In the genomic region with DNA sequence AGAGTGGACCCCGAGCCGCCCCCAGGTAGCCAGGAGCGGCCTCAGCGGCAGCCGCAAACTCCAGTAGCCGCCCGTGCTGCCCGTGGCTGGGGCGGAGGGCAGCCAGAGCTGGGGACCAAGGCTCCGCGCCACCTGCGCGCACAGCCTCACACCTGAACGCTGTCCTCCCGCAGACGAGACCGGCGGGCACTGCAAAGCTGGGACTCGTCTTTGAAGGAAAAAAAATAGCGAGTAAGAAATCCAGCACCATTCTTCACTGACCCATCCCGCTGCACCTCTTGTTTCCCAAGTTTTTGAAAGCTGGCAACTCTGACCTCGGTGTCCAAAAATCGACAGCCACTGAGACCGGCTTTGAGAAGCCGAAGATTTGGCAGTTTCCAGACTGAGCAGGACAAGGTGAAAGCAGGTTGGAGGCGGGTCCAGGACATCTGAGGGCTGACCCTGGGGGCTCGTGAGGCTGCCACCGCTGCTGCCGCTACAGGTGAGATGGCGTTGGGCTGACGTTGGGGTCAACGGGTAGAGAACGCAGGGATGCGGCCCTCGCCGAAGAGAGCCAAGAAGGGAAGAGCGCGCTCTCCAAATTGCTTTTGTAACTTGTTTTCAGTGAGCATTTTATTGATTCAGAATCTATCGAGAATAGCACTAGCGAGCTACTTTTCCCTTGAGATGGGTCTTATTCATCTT, we compare ENCODE assay signal across 8 cellular contexts. TPM values are rescaled to one million over a fixed set of nuclear protein-coding genes. Genes with fewer than 3 reads are reported as not detected.
DNase-seq lines count a peak whose midpoint lies in the region; ATAC-seq and TF ChIP-seq lines count a peak whose summit lies in the region.

No MANE protein-coding gene starts in this region.

- peaks cover 57% of the 10 kb centered on the region for H3K4me1 ChIP-seq in KMS-11 (ENCODE audit: low read depth, poor library complexity, severe bottlenecking)

- no peaks in the 10 kb centered on the region for H4K20me1 ChIP-seq in KMS-11 (ENCODE audit: insufficient read depth)

- H3K9ac ChIP-seq in KMS-11: peak overlapping the region; percentile 14; the same call in 1 of the 2 replicates

- H3K4me3 Mint-ChIP-seq in activated naive CD8-positive, alpha-beta T cell treated with anti-CD3 and anti-CD28 coated beads, Interleukin-2, amount 50 U/mL, for 24 hours: peak overlapping the region; percentile 88
- H3K4me3 Mint-ChIP-seq in immature natural killer cell: peak overlapping the region; percentile 93 to 100 (median 98)

- peaks cover 43% of the 10 kb centered on the region for H3K36me3 Mint-ChIP-seq in activated naive CD8-positive, alpha-beta T cell treated with anti-CD3 and anti-CD28 coated beads, Interleukin-2, amount 50 U/mL, for 24 hours (ENCODE audit: low read depth)
- H3K36me3 Mint-ChIP-seq in immature natural killer cell: peaks cover 39 to 46% (median 42%) of the 10 kb centered on the region in 3 donors

- peak overlapping the region; percentile 80 for H3K27ac ChIP-seq in KMS-11

- H3K36me3 ChIP-seq in KMS-11 (ENCODE audit: insufficient read depth): no peaks in the 10 kb centered on the region

- DNase-seq in D341Med (ENCODE audit: low spot score) (peak; percentile 30), immature natural killer cell (peak in 2 of 3 donors; percentile 38 to 44), NCI-H82 (lab: John Stamatoyannopoulos, UW) (no peak), DMS79 (lab: John Stamatoyannopoulos, UW) (no peak)
- DNase-seq in activated naive CD8-positive, alpha-beta T cell treated with anti-CD3 and anti-CD28 coated beads, Interleukin-2, amount 50 U/mL, for 24 hours: peak; percentile 37
- DNase-seq in stimulated activated CD4-positive, alpha-beta T cell treated with anti-CD3 and anti-CD28 coated beads, Interleukin-4, amount 100 ng/mL, for 1 hour: peak; percentile 38

- no peak overlapping the region for H3K4me3 ChIP-seq in KMS-11 (IDR thresholded peaks at IDR 0.05; ENCODE audit: insufficient read depth, low read depth, low read length)

- no peaks in the 10 kb centered on the region for H3K9me3 Mint-ChIP-seq in activated naive CD8-positive, alpha-beta T cell treated with anti-CD3 and anti-CD28 coated beads, Interleukin-2, amount 50 U/mL, for 24 hours
- H3K9me3 Mint-ChIP-seq in immature natural killer cell: no peaks in the 10 kb centered on the region

- ATAC-seq in GM21528 (IDR thresholded peaks at IDR 0.05; ENCODE audit: low FRiP score, unreplicated experiment): peak; percentile 46
- peak; percentile 0 for ATAC-seq in activated naive CD8-positive, alpha-beta T cell treated with anti-CD3 and anti-CD28 coated beads, Interleukin-2, amount 50 U/mL, for 24 hours

- H3K4me2 ChIP-seq in KMS-11: peak overlapping the region; percentile 83

- peak overlapping the region; percentile 83 for H2AFZ ChIP-seq in KMS-11 (ENCODE audit: low read depth)

- H3K27me3 ChIP-seq in KMS-11 (ENCODE audit: insufficient read depth, low read depth): no peaks in the 10 kb centered on the region

- H3K4me1 Mint-ChIP-seq in activated naive CD8-positive, alpha-beta T cell treated with anti-CD3 and anti-CD28 coated beads, Interleukin-2, amount 50 U/mL, for 24 hours: peaks cover 56% of the 10 kb centered on the region
- H3K4me1 Mint-ChIP-seq in immature natural killer cell: peaks cover 59 to 68% of the 10 kb centered on the region in 2 donors

- peak overlapping the region; percentile 98 for H3K27ac Mint-ChIP-seq in activated naive CD8-positive, alpha-beta T cell treated with anti-CD3 and anti-CD28 coated beads, Interleukin-2, amount 50 U/mL, for 24 hours
- H3K27ac Mint-ChIP-seq in immature natural killer cell: peak overlapping the region; percentile 92 to 98 (median 97)

- no peak for TF ChIP-seq CTCF in KMS-11 (conservative IDR thresholded peaks at IDR 0.05; ENCODE audit: low read depth, low read length)

- peaks cover 51% of the 10 kb centered on the region for H3K79me2 ChIP-seq in KMS-11 (ENCODE audit: insufficient read depth, low read depth)

- H3K27me3 Mint-ChIP-seq in activated naive CD8-positive, alpha-beta T cell treated with anti-CD3 and anti-CD28 coated beads, Interleukin-2, amount 50 U/mL, for 24 hours: no peaks in the 10 kb centered on the region
- peaks cover 17 to 37% (median 24%) of the 10 kb centered on the region in 3 donors for H3K27me3 Mint-ChIP-seq in immature natural killer cell (ENCODE audit: low read depth in 3 of 3)

RNA-seq across cellular contexts. Expression of a gene that starts 0.4 kb away (rescaled TPM):
- polyA plus RNA-seq in immature natural killer cell: 100 to 1,000 TPM in 1 of 3 donors, 10 to 100 TPM in 2; 43.5 to 111 (median 70.3) TPM

Comparison
In these comparisons a context has a peak if more than half of its experiments do, and no peak if none do; other contexts are left out.
1. DNase-seq: peak in D341Med (single experiment), activated naive CD8-positive, alpha-beta T cell treated with anti-CD3 and anti-CD28 coated beads, Interleukin-2, amount 50 U/mL, for 24 hours (single experiment), immature natural killer cell (2 of 3) and stimulated activated CD4-positive, alpha-beta T cell treated with anti-CD3 and anti-CD28 coated beads, Interleukin-4, amount 100 ng/mL, for 1 hour (single experiment); none in NCI-H82 (single experiment) and DMS79 (single experiment).